In the genomic region with DNA sequence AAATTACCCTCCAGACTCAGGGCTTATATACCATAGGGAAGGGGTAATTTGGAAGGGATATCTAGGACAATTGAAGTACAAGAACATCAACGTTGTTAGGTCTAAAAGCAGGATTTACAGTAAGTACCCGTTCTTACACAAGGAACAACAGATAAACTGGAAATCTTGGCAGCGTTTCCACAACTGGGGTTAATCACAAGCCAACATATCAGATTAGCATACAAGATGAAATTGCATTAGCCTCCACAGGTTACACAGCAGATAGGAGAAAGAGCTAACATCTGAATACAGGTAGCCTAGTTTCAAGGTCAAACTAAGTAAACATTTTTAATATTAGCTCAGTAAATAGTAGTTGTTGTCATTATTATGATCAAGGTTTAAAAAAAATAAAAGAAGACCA, we compare ENCODE assay signal across 17 cellular contexts.
"Had no signal": no experiment of that assay in that cellular context is flagged by ENCODE, and none has a peak within 500 bp of the region (broad histone marks: within the 10 kb centered on the region; RNA-seq: fewer than 3 reads in every experiment).

No MANE protein-coding gene starts in this region.

- H3K27ac ChIP-seq: cardiac muscle cell, gastroesophageal sphincter, heart right ventricle, psoas muscle, thoracic aorta, upper lobe of right lung had no signal

- H3K9me3 ChIP-seq: gastroesophageal sphincter, thoracic aorta, upper lobe of right lung had no signal

- H3K4me3 ChIP-seq: cardiac muscle cell, gastroesophageal sphincter, heart right ventricle, lung, psoas muscle, thoracic aorta, upper lobe of right lung had no signal

- H3K27ac Mint-ChIP-seq: activated T-helper 17 cell treated with anti-CD3 and anti-CD28 coated beads, Interleukin-2, amount 50 U/mL, for 72 hours had no signal

- H3K9me3 Mint-ChIP-seq: neural crest cell had no signal

- H3K36me3 ChIP-seq: cardiac muscle cell, gastroesophageal sphincter, heart right ventricle, thoracic aorta, upper lobe of right lung had no signal

- H3K27me3 Mint-ChIP-seq: activated T-helper 17 cell treated with anti-CD3 and anti-CD28 coated beads, Interleukin-2, amount 50 U/mL, for 72 hours had no signal

- DNase-seq: activated CD4-positive, CD25-positive, alpha-beta regulatory T cell treated with anti-CD3 and anti-CD28 coated beads, Interleukin-2, amount 50 U/mL, for 72 hours; activated naive CD4-positive, alpha-beta T cell treated with Interleukin-2 at 50 U/mL for 16 hours; heart right ventricle; left colon; midbrain; psoas muscle; stimulated activated CD4-positive, alpha-beta T cell treated with anti-CD3 and anti-CD28 coated beads, Interleukin-12 subunit alpha, Interleukin-12 subunit beta, amount 100 ng/mL, for 4 hours; stimulated activated CD4-positive, alpha-beta T cell treated with anti-CD3 and anti-CD28 coated beads, Interleukin-2, amount 100 ng/mL, for 24 hours; T1000; upper lobe of right lung had no signal

- H3K4me1 ChIP-seq: gastroesophageal sphincter, heart right ventricle, psoas muscle, upper lobe of right lung had no signal

- FAIRE-seq: astrocyte had no signal

- H3K4me3 Mint-ChIP-seq: activated T-helper 17 cell treated with anti-CD3 and anti-CD28 coated beads, Interleukin-2, amount 50 U/mL, for 72 hours; neural crest cell had no signal

- H3K4me1 Mint-ChIP-seq: activated T-helper 17 cell treated with anti-CD3 and anti-CD28 coated beads, Interleukin-2, amount 50 U/mL, for 72 hours; neural crest cell had no signal

- H3K27me3 ChIP-seq: cardiac muscle cell, gastroesophageal sphincter, heart right ventricle, upper lobe of right lung had no signal
